Comparison of ENCODE assay signal across 1 cellular context in the genomic region with DNA sequence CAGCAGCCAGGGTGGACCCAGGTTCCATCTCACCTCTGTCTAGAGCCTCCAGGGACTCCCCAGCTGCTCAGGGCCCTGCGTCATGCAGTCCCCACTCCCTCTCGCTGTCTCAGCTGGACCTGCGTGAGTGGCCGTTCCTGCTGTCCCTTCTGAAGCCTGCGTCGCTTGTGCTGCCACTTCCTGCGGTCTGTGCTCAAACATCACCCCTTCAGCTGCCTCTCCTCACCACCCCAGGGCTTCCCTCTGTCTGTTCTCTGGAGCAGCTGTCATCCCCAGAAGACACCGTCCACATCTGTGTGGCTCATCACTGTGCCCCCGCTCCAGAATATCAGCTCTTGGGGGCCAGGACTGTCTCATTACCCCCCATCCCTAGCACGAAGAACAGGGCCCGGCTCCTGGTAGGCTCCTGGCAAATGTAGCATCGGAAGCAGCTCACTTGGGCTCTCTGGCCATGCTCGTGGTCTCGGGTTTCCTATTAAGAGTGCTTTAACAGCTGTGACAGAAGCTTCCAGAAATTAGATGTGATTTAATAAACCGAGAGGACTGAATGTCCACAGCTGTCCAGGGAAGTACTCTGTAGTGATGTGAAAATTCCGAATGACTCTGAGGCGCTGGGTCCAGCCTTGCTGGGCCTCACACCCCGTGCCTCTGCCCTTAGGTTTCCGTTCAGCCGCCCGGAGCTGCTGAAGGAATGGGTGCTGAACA.
TF ChIP-seq lines count a peak whose summit lies in the region.

No MANE protein-coding gene starts in this region.

TF ChIP-seq in GM12878, 131 proteins besides CTCF, POLR2A, EP300 and RAD21:
- no peak for TF ChIP-seq BACH1 (IDR thresholded peaks at IDR 0.05; ENCODE audit: borderline replicate concordance)
